30 cellular contexts compared by ENCODE assay signal in genomic region chr5:30650311-30650710, GRCh38.
DNase-seq lines count a peak whose midpoint lies in the region; ATAC-seq, FAIRE-seq and TF ChIP-seq lines count a peak whose summit lies in the region.
"Had no signal": no experiment of that assay in that cellular context is flagged by ENCODE, and none has a peak within 500 bp of the region (broad histone marks: within the 10 kb centered on the region; RNA-seq: fewer than 3 reads in every experiment).

No MANE protein-coding gene starts in this region.

- H3K27me3 ChIP-seq in H7 (ENCODE audit: control insufficient read depth, insufficient read depth, low read length), result no peaks in the 10 kb centered on the region
- H3K27me3 ChIP-seq in psoas muscle (ENCODE audit: insufficient read depth in 3 of 3, low read length in 2 of 3), result no peaks in the 10 kb centered on the region
- H3K27me3 ChIP-seq in pancreas, result no peaks in the 10 kb centered on the region
- no peaks in the 10 kb centered on the region for H3K27me3 ChIP-seq in heart left ventricle
- H3K27me3 ChIP-seq: ascending aorta, esophagus muscularis mucosa, foreskin keratinocyte, heart right ventricle had no signal

- TF ChIP-seq CTCF in 22Rv1 (IDR thresholded peaks at IDR 0.05), result peak; percentile 29; the same call in 1 of the 2 replicates
- TF ChIP-seq CTCF in psoas muscle (IDR thresholded peaks at IDR 0.05), result no peak
- TF ChIP-seq CTCF in pancreas (IDR thresholded peaks at IDR 0.05), result no peak
- no peak for TF ChIP-seq CTCF in heart left ventricle (IDR thresholded peaks at IDR 0.05)

- no peak overlapping the region for H3K27ac ChIP-seq in 22Rv1
- no peak overlapping the region for H3K27ac ChIP-seq in psoas muscle
- no peak overlapping the region for H3K27ac ChIP-seq in pancreas
- H3K27ac ChIP-seq in heart left ventricle, result no peak overlapping the region
- H3K27ac ChIP-seq: ascending aorta, esophagus muscularis mucosa, foreskin keratinocyte, heart right ventricle, prostate gland, RWPE1, SK-N-MC had no signal

- no peaks in the 10 kb centered on the region for H3K9me3 ChIP-seq in psoas muscle
- H3K9me3 ChIP-seq in pancreas, result no peaks in the 10 kb centered on the region
- H3K9me3 ChIP-seq in heart left ventricle, result peaks cover 0 to 11% (median 0%) of the 10 kb centered on the region in 12 donors
- H3K9me3 ChIP-seq: ascending aorta, esophagus muscularis mucosa, HAP-1, prostate gland had no signal

- ATAC-seq in psoas muscle, result no peak
- ATAC-seq in pancreas, result no peak
- no peak for ATAC-seq in heart left ventricle
- ATAC-seq: activated CD4-positive, alpha-beta T cell treated with anti-CD3 and anti-CD28 coated beads for 36 hours; effector memory CD8-positive, alpha-beta T cell; foreskin keratinocyte; heart right ventricle; stimulated activated naive B cell treated with anti-CD40 and anti-IgM and Interleukin-4, amounts not matched to agents 10 μg/mL and 1 μg/mL and 100 μg/mL, for 72 hours had no signal

- no peak for FAIRE-seq in pancreas (lab: Jason Lieb, UNC)
- FAIRE-seq: GM12892 had no signal

- TF ChIP-seq POLR2A in heart left ventricle (IDR thresholded peaks at IDR 0.05), result no peak

- H3K4me3 ChIP-seq in H7 (ENCODE audit: insufficient read depth, low read depth, low read length) (no peak overlapping the region), psoas muscle (no peak overlapping the region), pancreas (no peak overlapping the region), heart left ventricle (no peak overlapping the region)
- H3K4me3 ChIP-seq: ascending aorta, esophagus muscularis mucosa, HAP-1, heart right ventricle, prostate gland, SK-N-MC had no signal

- intact Hi-C loops in psoas muscle (cut with DNase I) (no loop called here), pancreas (cut with DNase I) (no loop called here), heart left ventricle (cut with DNase I) (no loop called here)

- H3K4me1 ChIP-seq in psoas muscle (no peaks in the 10 kb centered on the region), pancreas (no peaks in the 10 kb centered on the region), heart left ventricle (no peaks in the 10 kb centered on the region)
- H3K4me1 ChIP-seq: ascending aorta, esophagus muscularis mucosa, foreskin keratinocyte, HAP-1, heart right ventricle, prostate gland had no signal

- DNase-seq in H7 (peak; percentile 5), OCI-M1 (lab: John Stamatoyannopoulos, UW) (peak; percentile 13), kidney tubule cell (ENCODE audit: low spot score) (peak; percentile 2), psoas muscle (no peak), pancreas (no peak), NCI-H1048 (lab: John Stamatoyannopoulos, UW) (no peak), heart left ventricle (no peak)
- DNase-seq: activated CD4-positive, alpha-beta T cell treated with anti-CD3 and anti-CD28 coated beads for 36 hours; activated naive CD8-positive, alpha-beta T cell treated with anti-CD3 and anti-CD28 coated beads for 36 hours; activated T-cell treated with anti-CD3 and anti-CD28 coated beads for 4 hours; cortex of kidney; effector memory CD8-positive, alpha-beta T cell; foreskin keratinocyte; heart right ventricle; KG1; kidney glomerular epithelial cell; MV-4-11; NCI-H1694 treated with DMSO at 0.1 percent for 48 hours; NCI-H524; stimulated activated CD4-positive, alpha-beta T cell treated with anti-CD3 and anti-CD28 coated beads, Interleukin-15, amount 100 ng/mL, for 24 hours; stimulated activated naive B cell treated with anti-CD40 and anti-IgM and Interleukin-4, amounts not matched to agents 10 μg/mL and 1 μg/mL and 100 μg/mL, for 72 hours; T-helper 2 cell had no signal

- H3K36me3 ChIP-seq in H7 (replicated peaks; ENCODE audit: control insufficient read depth, insufficient read depth, low read length) (no peaks in the 10 kb centered on the region), psoas muscle (ENCODE audit: insufficient read depth in 1 of 2, low read depth in 1 of 2) (no peaks in the 10 kb centered on the region), pancreas (no peaks in the 10 kb centered on the region), heart left ventricle (no peaks in the 10 kb centered on the region)
- H3K36me3 ChIP-seq: ascending aorta, esophagus muscularis mucosa, HAP-1, heart right ventricle, prostate gland had no signal

Comparison
In these comparisons a context has a peak if more than half of its experiments do, and no peak if none do; other contexts are left out.
1. DNase-seq: peak in H7 (single experiment), OCI-M1 (single experiment) and kidney tubule cell (single experiment); none in psoas muscle (0 of 2), pancreas (0 of 6), NCI-H1048 (single experiment) and heart left ventricle (0 of 5).